9 cellular contexts compared by ENCODE assay signal in genomic region chrX:281166-281999, GRCh38. TPM values are rescaled to one million over a fixed set of nuclear protein-coding genes. Genes with fewer than 3 reads are reported as not detected.
DNase-seq lines count a peak whose midpoint lies in the region; ATAC-seq, FAIRE-seq and TF ChIP-seq lines count a peak whose summit lies in the region.
"Had no signal": no experiment of that assay in that cellular context is flagged by ENCODE, and none has a peak within 500 bp of the region (broad histone marks: within the 10 kb centered on the region; RNA-seq: fewer than 3 reads in every experiment).

Gene PLCXD1 (plus strand): TSS chrX:281381. CDS start chrX:284188, 2,807 bp downstream.

- H3K79me2 ChIP-seq in PC-3 (ENCODE audit: low read length) (peaks cover 4% of the 10 kb centered on the region; the same call in 1 of the 2 replicates), endothelial cell of umbilical vein (ENCODE audit: control insufficient read depth, insufficient read depth, low read length) (no peaks in the 10 kb centered on the region)

- H3F3A ChIP-seq in PC-3 (ENCODE audit: low read length, unreplicated experiment) = no peaks in the 10 kb centered on the region

- POLR2A ChIA-PET in PC-3 (lab: Charles Lee; ENCODE audit: unreplicated experiment) (no interaction called here), endothelial cell of umbilical vein (lab: Charles Lee) (no interaction called here)

- peak; percentile 44 for FAIRE-seq in endothelial cell of umbilical vein (lab: Jason Lieb, UNC)

- H3K27me3 ChIP-seq in PC-3 (ENCODE audit: low read length) (no peaks in the 10 kb centered on the region), endothelial cell of umbilical vein (ENCODE audit: control insufficient read depth in 2 of 2, insufficient read depth in 2 of 2, low read length in 2 of 2) (peaks cover 0 to 2% of the 10 kb centered on the region in 2 experiments)

- ATAC-seq in PC-3 (peak; percentile 3; the same call in 1 of the 2 replicates), HG02973 (IDR thresholded peaks at IDR 0.05; ENCODE audit: unreplicated experiment) (no peak), GM21825 (IDR thresholded peaks at IDR 0.05; ENCODE audit: unreplicated experiment) (no peak)

- H3K4me1 ChIP-seq in PC-3 (ENCODE audit: insufficient read depth, low read length) (no peaks in the 10 kb centered on the region), endothelial cell of umbilical vein (ENCODE audit: control insufficient read depth, extremely low read depth, insufficient read depth, low read length) (peaks cover 5% of the 10 kb centered on the region)

- H3K36me3 ChIP-seq in PC-3 (ENCODE audit: low read depth, low read length) (peaks cover 12% of the 10 kb centered on the region), endothelial cell of umbilical vein (ENCODE audit: control insufficient read depth in 2 of 2, extremely low read depth in 1 of 2, insufficient read depth in 2 of 2, low read length in 2 of 2) (no peaks in the 10 kb centered on the region)

- peak; percentile 40 for TF ChIP-seq POLR2A in GM19193 (IDR thresholded peaks at IDR 0.05; ENCODE audit: extremely low read depth, insufficient read depth, insufficient read length)
- TF ChIP-seq POLR2A in endothelial cell of umbilical vein (IDR thresholded peaks at IDR 0.05; ENCODE audit: low read depth, low read length) = no peak

- no TSS peak for BruUV-seq in PC-3 (replicated peaks; lab: Mats Ljungman, UMichigan)
- BruUV-seq in endothelial cell of umbilical vein (replicated peaks; lab: Mats Ljungman, UMichigan) = no TSS peak

- no peaks in the 10 kb centered on the region for H3K9me3 ChIP-seq in PC-3 (ENCODE audit: low read length)
- no peaks in the 10 kb centered on the region for H3K9me3 ChIP-seq in endothelial cell of umbilical vein (replicated peaks; ENCODE audit: control insufficient read depth, insufficient read depth, low read length)
- H3K9me3 ChIP-seq: tibial nerve had no signal

- no peak within 1 kb of the TSS for H3K27ac ChIP-seq in PC-3 (ENCODE audit: low read length)
- H3K27ac ChIP-seq in endothelial cell of umbilical vein (ENCODE audit: insufficient read depth, low read depth, low read length) = no peak within 1 kb of the TSS

- H3K4me3 ChIP-seq in PC-3 (ENCODE audit: low read length) (no peak within 1 kb of the TSS), endothelial cell of umbilical vein (replicated peaks in 1 of 3; ENCODE audit: insufficient read depth in 1 of 3, low read depth in 1 of 3, low read length in 3 of 3) (peak within 1 kb of the TSS in 2 of 3 experiments; percentile 8 to 13)

- H2AFZ ChIP-seq in PC-3 (ENCODE audit: low read length) (no peak within 1 kb of the TSS), endothelial cell of umbilical vein (ENCODE audit: low read depth, low read length) (peak within 1 kb of the TSS; percentile 87)

- intact Hi-C loops in PC-3 (cut with micrococcal nuclease) (loop anchor here (5.0 kb wide), 1 partner anchor 36 kb away; the partner anchor contains the start of gene GTPBP6), endothelial cell of umbilical vein (cut with micrococcal nuclease) (no loop called here)

- DNase-seq in PC-3 (no peak), endothelial cell of umbilical vein (ENCODE audit: low read depth, low spot score) (no peak), mucosa of gallbladder (ENCODE audit: low spot score) (no peak), GOT3 (lab: John Stamatoyannopoulos, UW) (no peak), DMS53 treated with DMSO at 0.1 percent for 48 hours (lab: John Stamatoyannopoulos, UW; ENCODE audit: unreplicated experiment) (no peak)

- CTCF ChIA-PET in PC-3 (lab: Charles Lee) = no interaction called here
- CTCF ChIA-PET in endothelial cell of umbilical vein (lab: Charles Lee) = no interaction called here

- dilution Hi-C loops in endothelial cell of umbilical vein (cut with MboI; ENCODE audit: extremely low pct_ligation_motif_present, low sequenced_read_pairs) = no loop called here

- TF ChIP-seq CTCF in PC-3 (conservative IDR thresholded peaks at IDR 0.05; ENCODE audit: low read depth, low read length) (no peak), endothelial cell of umbilical vein (IDR thresholded peaks at IDR 0.05; ENCODE audit: extremely low read depth in 1 of 2, insufficient read depth in 1 of 2, low read depth in 1 of 2, low read length in 2 of 2) (no peak)

- no peaks in the 10 kb centered on the region for H3K9me2 ChIP-seq in PC-3 (replicated peaks; ENCODE audit: low read length)

- H3K9ac ChIP-seq in PC-3 (ENCODE audit: low read length) (no peak within 1 kb of the TSS), endothelial cell of umbilical vein (replicated peaks; ENCODE audit: extremely low read depth, insufficient read depth, low read length) (peak within 1 kb of the TSS; percentile 4)

- no peaks in the 10 kb centered on the region for H4K20me1 ChIP-seq in PC-3 (ENCODE audit: low read length)
- no peaks in the 10 kb centered on the region for H4K20me1 ChIP-seq in endothelial cell of umbilical vein (replicated peaks; ENCODE audit: control insufficient read depth, extremely low read depth, insufficient read depth, low read length)

- H3K9me1 ChIP-seq in endothelial cell of umbilical vein (replicated peaks; ENCODE audit: control insufficient read depth, extremely low read depth, insufficient read depth, low read length) = no peaks in the 10 kb centered on the region

- no peak within 1 kb of the TSS for H3K4me2 ChIP-seq in PC-3 (ENCODE audit: low read length)
- H3K4me2 ChIP-seq in endothelial cell of umbilical vein (ENCODE audit: insufficient read depth, low read length) = peak within 1 kb of the TSS; percentile 35

TF ChIP-seq in endothelial cell of umbilical vein, 7 proteins besides CTCF, POLR2A, EP300 and RAD21:
- TF ChIP-seq MYC (IDR thresholded peaks at IDR 0.05; ENCODE audit: low read depth, low read length) = no peak
- no peak for TF ChIP-seq MAX (IDR thresholded peaks at IDR 0.05; ENCODE audit: insufficient read depth, insufficient read length)
- no peak for TF ChIP-seq EZH2 (IDR thresholded peaks at IDR 0.05; ENCODE audit: borderline replicate concordance, low read depth, low read length, severe bottlenecking)
- no peak for TF ChIP-seq GATA2 (IDR thresholded peaks at IDR 0.05; ENCODE audit: insufficient read depth, insufficient read length, low read depth, low read length)
- TF ChIP-seq POLR2AphosphoS5 (IDR thresholded peaks at IDR 0.05; ENCODE audit: insufficient read depth, low read depth, low read length) = no peak
- TF ChIP-seq FOS (IDR thresholded peaks at IDR 0.05; ENCODE audit: borderline replicate concordance, insufficient read depth, low read length) = no peak
- TF ChIP-seq JUN (IDR thresholded peaks at IDR 0.05; ENCODE audit: borderline replicate concordance, insufficient read depth, insufficient read length, low read depth) = no peak

RNA-seq across cellular contexts. Expression of gene PLCXD1, which starts in this region (rescaled TPM):
- total RNA-seq in PC-3 (2014; rRNA removed) = 25.7 and 31.2 TPM in 2 replicates
- total RNA-seq in endothelial cell of umbilical vein = 13.5 and 16.8 TPM in 2 replicates
- polyA plus RNA-seq in endothelial cell of umbilical vein = 11.7 and 12.3 TPM in 2 replicates
- polyA plus RNA-seq in endothelial cell of umbilical vein (2011; cell fraction: cytosol; rRNA removed) = 9.0 and 9.3 TPM in 2 replicates
- polyA plus RNA-seq in endothelial cell of umbilical vein (2011; cell fraction: nucleus; rRNA removed) = 22.3 and 23.8 TPM in 2 replicates
- 7.0 and 13.9 TPM in 2 replicates for polyA plus RNA-seq in endothelial cell of umbilical vein (2012)
- 13.8 and 20.0 TPM in 2 replicates for polyA minus RNA-seq in endothelial cell of umbilical vein
- 21.9 TPM for polyA minus RNA-seq in endothelial cell of umbilical vein (2011; cell fraction: cytosol; rRNA and poly(A)+ RNA removed)
- polyA minus RNA-seq in endothelial cell of umbilical vein (2011; cell fraction: nucleus; rRNA and poly(A)+ RNA removed) = 7.5 and 15.1 TPM in 2 replicates
- total RNA-seq in mucosa of gallbladder = 34.8 TPM
